ENCODE assay signal across 6 cellular contexts in the genomic region with DNA sequence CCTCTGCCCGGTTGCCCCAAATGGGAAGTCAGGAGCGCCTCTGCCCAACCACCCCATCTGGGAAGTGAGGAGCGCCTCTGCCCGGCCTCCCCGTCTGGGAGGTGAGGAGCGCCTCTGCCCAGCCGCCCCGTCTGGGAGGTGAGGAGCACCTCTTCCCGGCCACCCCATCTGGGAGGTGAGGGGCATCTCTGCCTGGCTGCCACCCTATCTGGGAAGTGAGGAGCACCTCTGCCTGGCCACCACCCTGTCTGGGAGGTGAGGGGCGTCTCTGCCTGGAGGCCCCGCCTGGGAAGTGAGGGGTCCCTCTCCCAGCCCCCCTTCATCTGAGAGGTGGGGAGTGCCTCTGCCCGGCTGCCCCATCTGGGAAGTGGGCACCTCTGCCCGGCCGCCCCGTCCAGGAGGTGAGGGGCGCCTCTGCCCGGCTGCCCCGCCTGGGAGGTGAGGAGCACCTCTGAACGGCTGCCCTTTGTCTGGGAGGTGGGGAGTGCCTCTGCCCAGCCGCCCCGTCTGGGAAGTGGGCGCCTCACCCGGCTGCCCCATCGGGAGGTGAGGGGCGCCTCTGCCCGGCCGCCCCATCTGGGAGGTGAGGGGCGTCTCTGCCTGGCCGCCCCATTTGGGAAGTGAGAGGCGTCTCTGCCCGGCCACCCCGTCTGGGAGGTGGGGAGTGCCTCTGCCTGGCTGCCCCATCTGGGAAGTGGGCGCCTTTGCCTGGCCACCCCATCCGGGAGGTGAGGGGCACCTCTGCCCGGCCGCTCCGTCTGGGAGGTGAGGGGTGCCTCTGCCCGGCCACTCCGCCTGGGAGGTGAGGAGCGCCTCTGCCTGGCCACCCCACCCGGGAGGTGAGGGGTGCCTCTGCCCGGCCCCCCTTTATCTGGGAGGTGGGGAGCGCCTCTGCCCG. TPM values are rescaled to one million over a fixed set of nuclear protein-coding genes. Genes with fewer than 3 reads are reported as not detected.
"Had no signal": no experiment of that assay in that cellular context is flagged by ENCODE, and none has a peak within 500 bp of the region (broad histone marks: within the 10 kb centered on the region; RNA-seq: fewer than 3 reads in every experiment).

No MANE protein-coding gene starts in this region.

- ATAC-seq: GM23338, HepG2 had no signal

- H3K27ac Mint-ChIP-seq: GM23338, H9, IgD-negative memory B cell had no signal

- H3K4me1 Mint-ChIP-seq: GM23338, H9, IgD-negative memory B cell had no signal

- DNase-seq: H9, HCEC 1CT had no signal

- H3K4me3 Mint-ChIP-seq: GM23338, H9, IgD-negative memory B cell had no signal

RNA-seq across cellular contexts. Expression of gene PABPC1L2A, which starts 10.6 kb away (rescaled TPM):
- total RNA-seq: HepG2, HT1080 had no signal
